ENCODE assay signal across 8 cellular contexts in the genomic region with DNA sequence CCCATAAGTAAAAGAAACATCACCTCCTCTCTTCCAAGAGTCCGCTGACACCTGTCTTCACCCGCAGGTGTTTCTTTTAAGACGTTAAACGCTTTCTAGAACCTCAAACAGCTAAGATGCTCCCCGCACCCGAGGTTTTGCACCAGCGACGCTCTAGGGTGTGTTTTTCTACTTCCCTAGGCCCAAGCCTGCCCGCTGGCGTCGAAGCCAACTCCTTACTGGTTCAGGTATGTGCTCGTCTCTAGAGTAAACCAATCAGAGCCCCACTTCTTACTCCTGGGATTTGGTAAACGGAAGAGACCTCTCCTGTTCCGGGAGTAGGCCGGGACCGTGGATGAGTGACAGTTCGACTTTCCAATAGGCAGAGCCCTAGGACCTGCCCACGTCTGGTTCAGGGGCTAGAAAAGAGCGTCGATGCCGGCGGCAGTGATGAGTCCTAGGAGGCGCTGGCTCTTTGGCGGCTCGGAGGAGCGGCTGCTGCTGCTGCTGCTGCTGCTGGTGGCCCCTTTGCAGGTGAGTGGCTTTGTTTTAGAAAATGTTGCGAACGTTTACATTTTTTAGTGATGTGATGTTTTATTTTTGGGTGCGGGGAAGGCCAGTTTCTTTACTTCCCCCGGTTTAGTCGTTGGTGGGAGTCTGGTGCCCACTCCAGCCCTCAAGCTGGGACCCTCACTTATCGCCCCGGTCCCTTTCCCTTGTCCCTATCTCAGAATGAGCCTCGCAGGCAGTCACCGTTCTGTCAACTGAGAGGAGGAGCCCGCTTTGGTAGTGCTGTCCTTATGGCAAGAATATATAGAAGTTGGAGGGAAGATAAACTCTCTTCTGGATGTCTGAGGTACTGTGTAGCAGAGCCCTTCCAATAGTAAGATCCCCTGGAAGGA.
A peak's percentile ranks its signal among the peaks of the same experiment; 100 is the strongest.
DNase-seq lines count a peak whose midpoint lies in the region; ATAC-seq and TF ChIP-seq lines count a peak whose summit lies in the region.

A gene (plus strand): TSS at position 429 of the 881 bp plus-strand sequence. CDS start 14,655 bp downstream, outside the sequence.

- H3K9me2 ChIP-seq in OCI-LY1 (ENCODE audit: low read depth, low read length), result no peaks in the 10 kb centered on the region

- H3K4me2 ChIP-seq in OCI-LY1 (ENCODE audit: low read length), result peak within 1 kb of the TSS; percentile 96

- H2AFZ ChIP-seq in OCI-LY1 (ENCODE audit: low read length), result peak within 1 kb of the TSS; percentile 20

- H3K9ac ChIP-seq in OCI-LY1 (ENCODE audit: low read length), result peak within 1 kb of the TSS; percentile 70

- peak; percentile 51 for TF ChIP-seq CTCF in OCI-LY1 (IDR thresholded peaks at IDR 0.05; ENCODE audit: low read length)

- peaks cover 46% of the 10 kb centered on the region for H3K4me1 ChIP-seq in OCI-LY1 (ENCODE audit: insufficient read depth, low read length, severe bottlenecking)

- DNase-seq in DMS 273 treated with DMSO at 0.1 percent for 48 hours (lab: John Stamatoyannopoulos, UW) (peak; percentile 100), HuH-7 (ENCODE audit: low spot score) (peak; percentile 94), epidermal melanocyte (ENCODE audit: insufficient read length, low spot score) (peak; percentile 99), middle frontal gyrus (ENCODE audit: extremely low spot score, low spot score) (peak; percentile 100)
- peak; percentile 93 for DNase-seq in activated CD8-positive, alpha-beta memory T cell treated with anti-CD3 and anti-CD28 coated beads, Interleukin-2, amount 50 U/mL, for 48 hours
- DNase-seq in stimulated activated CD8-positive, alpha-beta memory T cell treated with anti-CD3 and anti-CD28 coated beads, Interleukin-2, amount 100 ng/mL, for 48 hours (ENCODE audit: low read depth in 2 of 2), result peak; percentile 80 to 90

- no peaks in the 10 kb centered on the region for H3K36me3 ChIP-seq in OCI-LY1 (ENCODE audit: insufficient read depth, low read length)

- H3K27ac ChIP-seq in OCI-LY1 (ENCODE audit: low read depth, low read length, poor library complexity, severe bottlenecking), result peak within 1 kb of the TSS; percentile 68

- H3K27me3 ChIP-seq in OCI-LY1 (ENCODE audit: insufficient read depth, low read length), result no peaks in the 10 kb centered on the region

- peak within 1 kb of the TSS; percentile 72 for H3K4me3 ChIP-seq in OCI-LY1 (ENCODE audit: low read depth, low read length, poor library complexity, severe bottlenecking)

- H3F3A ChIP-seq in OCI-LY1 (ENCODE audit: insufficient read depth, low read length), result no peaks in the 10 kb centered on the region

- no peaks in the 10 kb centered on the region for H3K9me3 ChIP-seq in OCI-LY1 (ENCODE audit: low read length)

- H4K20me1 ChIP-seq in OCI-LY1 (ENCODE audit: insufficient read depth, low read length), result no peaks in the 10 kb centered on the region

- ATAC-seq in GM21515 (IDR thresholded peaks at IDR 0.05; ENCODE audit: unreplicated experiment), result peak; percentile 98

- H3K79me2 ChIP-seq in OCI-LY1 (ENCODE audit: insufficient read depth, low read length), result no peaks in the 10 kb centered on the region

Comparison
In these comparisons a context has a peak if more than half of its experiments do, and no peak if none do; other contexts are left out.
1. Peak in every context shown above with its lines: DNase-seq, ATAC-seq, H3K4me3 ChIP-seq and H3K27ac ChIP-seq.